In the genomic region with DNA sequence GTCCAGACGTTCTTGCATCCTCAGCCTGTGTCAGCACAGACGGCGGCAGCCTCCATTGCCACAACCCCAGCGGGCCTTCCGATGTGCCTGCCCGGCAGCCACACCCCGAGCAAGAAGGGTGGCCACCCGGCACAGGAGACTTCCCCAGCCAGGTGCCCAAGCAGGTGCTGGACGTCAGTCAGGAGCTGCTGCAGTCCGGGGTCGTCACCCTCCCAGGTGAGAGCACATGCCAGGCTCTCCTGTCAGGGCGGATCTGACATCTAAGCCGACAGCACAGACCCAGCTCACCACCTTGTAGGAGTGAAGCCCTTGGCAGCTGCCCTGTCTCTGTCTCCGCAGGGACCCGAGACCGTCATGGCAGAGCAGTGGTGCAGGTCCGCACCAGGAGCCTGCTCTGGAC, we compare ENCODE assay signal across 33 cellular contexts. TPM values are rescaled to one million over a fixed set of nuclear protein-coding genes. Genes with fewer than 3 reads are reported as not detected.
"Had no signal": no experiment of that assay in that cellular context is flagged by ENCODE, and none has a peak within 500 bp of the region (broad histone marks: within the 10 kb centered on the region; RNA-seq: fewer than 3 reads in every experiment).

No MANE protein-coding gene starts in this region.

- DNase-seq: effector memory CD8-positive, alpha-beta T cell; foreskin keratinocyte; glutamatergic neuron; heart right ventricle; hippocampal formation; immature natural killer cell; islet precursor cell; kidney glomerular epithelial cell; left colon; left ventricle myocardium inferior; lower lobe of right lung; mucosa of descending colon; naive B cell; sigmoid colon; stimulated activated CD4-positive, alpha-beta T cell treated with anti-CD3 and anti-CD28 coated beads, Interleukin-2, amount 100 ng/mL, for 24 hours; stimulated activated CD4-positive, alpha-beta T cell treated with anti-CD3 and anti-CD28 coated beads, Interleukin-4, amount 100 ng/mL, for 24 hours; stimulated activated naive B cell treated with anti-CD40 and anti-IgM and Interleukin-4, amounts not matched to agents 10 μg/mL and 1 μg/mL and 100 μg/mL, for 72 hours had no signal

- H3K4me3 Mint-ChIP-seq: effector memory CD8-positive, alpha-beta T cell; immature natural killer cell; memory B cell; mesothelial cell of epicardium; natural killer cell treated with Interleukin-12 subunit alpha and Interleukin-12 subunit beta and Interleukin-15 and Interleukin-18, amount 100 ng/mL, for 72 hours; neural crest cell; stimulated activated naive B cell treated with anti-CD40 and anti-IgM and Interleukin-4, amounts not matched to agents 10 μg/mL and 1 μg/mL and 100 μg/mL, for 72 hours; stimulated activated naive CD8-positive, alpha-beta T cell treated with anti-CD3 and anti-CD28 coated beads, Interleukin-15, Interleukin-2, amounts not matched to agents 100 ng/mL and 50 ng/mL, for 24 hours had no signal

- H2AFZ ChIP-seq: parathyroid adenoma had no signal

- H3K36me3 ChIP-seq: heart right ventricle, left ventricle myocardium inferior, lower lobe of right lung, prostate gland, sigmoid colon, thoracic aorta, tibial nerve had no signal

- H3K4me3 ChIP-seq: coronary artery, heart right ventricle, left ventricle myocardium inferior, lower lobe of right lung, mucosa of descending colon, prostate gland, sigmoid colon, thoracic aorta, tibial nerve had no signal

- H3K4me1 Mint-ChIP-seq: immature natural killer cell; mesothelial cell of epicardium; stimulated activated naive B cell treated with anti-CD40 and anti-IgM and Interleukin-4, amounts not matched to agents 10 μg/mL and 1 μg/mL and 100 μg/mL, for 72 hours had no signal

- H3K79me2 ChIP-seq: parathyroid adenoma had no signal

- H3K27ac Mint-ChIP-seq: effector memory CD8-positive, alpha-beta T cell; immature natural killer cell; memory B cell; natural killer cell treated with Interleukin-12 subunit alpha and Interleukin-12 subunit beta and Interleukin-15 and Interleukin-18, amount 100 ng/mL, for 72 hours; stimulated activated naive B cell treated with anti-CD40 and anti-IgM and Interleukin-4, amounts not matched to agents 10 μg/mL and 1 μg/mL and 100 μg/mL, for 72 hours; stimulated activated naive CD8-positive, alpha-beta T cell treated with anti-CD3 and anti-CD28 coated beads, Interleukin-15, Interleukin-2, amounts not matched to agents 100 ng/mL and 50 ng/mL, for 24 hours had no signal

- H3K9ac ChIP-seq: parathyroid adenoma had no signal

- H3K27ac ChIP-seq: coronary artery, foreskin keratinocyte, heart right ventricle, left ventricle myocardium inferior, lower lobe of right lung, parathyroid adenoma, prostate gland, sigmoid colon, thoracic aorta, tibial nerve had no signal

- H3K27me3 ChIP-seq: foreskin keratinocyte, sigmoid colon, tibial nerve had no signal

- FAIRE-seq: endometrium had no signal

- H3K9me3 ChIP-seq: prostate gland had no signal

- ATAC-seq: effector memory CD8-positive, alpha-beta T cell; esophagus mucosa; foreskin keratinocyte; heart right ventricle; left colon; lower lobe of right lung; mucosa of descending colon; right cardiac atrium; stimulated activated naive B cell treated with anti-CD40 and anti-IgM and Interleukin-4, amounts not matched to agents 10 μg/mL and 1 μg/mL and 100 μg/mL, for 72 hours had no signal

- H3K4me1 ChIP-seq: foreskin keratinocyte, heart right ventricle, left ventricle myocardium inferior, lower lobe of right lung, parathyroid adenoma, prostate gland, sigmoid colon, tibial nerve had no signal

RNA-seq across cellular contexts. Expression of a gene that starts 48.3 kb away (rescaled TPM):
- total RNA-seq: dermis microvascular lymphatic vessel endothelial cell; esophagus mucosa; fibroblast of lung; foreskin keratinocyte; left colon; lower lobe of right lung; mucosa of descending colon; natural killer cell treated with Interleukin-12 subunit alpha and Interleukin-12 subunit beta and Interleukin-15 and Interleukin-18, amount 100 ng/mL, for 72 hours; neural crest cell; thoracic aorta; tibial nerve had no signal
- polyA plus RNA-seq: fibroblast of lung, foreskin keratinocyte, immature natural killer cell, sigmoid colon, urinary bladder had no signal

RNA-seq across cellular contexts. Expression of a gene that starts 51.1 kb away (rescaled TPM):
- total RNA-seq: dermis microvascular lymphatic vessel endothelial cell; foreskin keratinocyte; left ventricle myocardium inferior; natural killer cell treated with Interleukin-12 subunit alpha and Interleukin-12 subunit beta and Interleukin-15 and Interleukin-18, amount 100 ng/mL, for 72 hours had no signal
- polyA plus RNA-seq: foreskin keratinocyte, immature natural killer cell had no signal
